Comparison of ENCODE assay signal across 1 cellular context in the genomic region with DNA sequence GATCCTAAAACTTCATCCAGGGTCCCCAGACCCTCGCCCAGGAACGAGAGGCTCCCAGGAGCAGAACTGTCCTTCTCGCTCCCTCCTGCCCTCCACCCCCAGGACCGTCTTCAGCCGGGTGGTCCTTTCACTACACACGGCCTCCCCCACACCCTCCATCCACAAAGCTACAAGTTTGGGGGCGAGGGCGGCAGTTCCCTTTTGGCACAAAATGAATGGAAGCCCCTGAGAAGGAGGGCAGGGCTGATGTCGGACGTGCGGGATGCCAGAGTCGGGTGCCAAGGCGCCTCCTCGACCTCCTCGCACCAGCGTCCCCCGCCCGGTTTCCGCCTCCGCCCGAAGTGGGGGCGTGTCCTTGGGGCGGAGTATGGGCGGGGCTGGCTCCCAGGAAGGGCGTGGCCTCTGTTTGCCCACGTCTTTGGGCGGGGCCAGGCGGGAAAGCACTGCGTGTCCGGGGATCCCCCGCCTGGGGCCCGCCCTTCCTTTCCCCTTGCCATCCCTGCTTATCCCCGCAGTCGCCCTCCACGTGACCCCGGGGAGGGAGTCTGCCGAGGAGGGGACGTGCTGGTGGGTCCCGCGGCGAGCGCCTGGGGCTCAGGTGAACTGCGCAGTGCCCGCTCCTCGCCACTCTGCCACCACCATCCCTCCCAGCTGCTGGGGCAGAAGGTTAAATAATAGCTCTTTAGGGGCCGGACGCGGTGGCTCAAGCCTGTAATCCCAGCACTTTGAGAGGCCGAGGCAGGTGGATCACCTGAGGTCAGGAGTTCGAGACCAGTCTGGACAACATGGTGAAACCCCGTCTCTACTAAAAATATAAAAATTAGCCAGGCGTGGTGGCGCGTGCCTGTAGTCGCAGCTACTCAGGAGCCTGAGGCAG.
TF ChIP-seq lines count a peak whose summit lies in the region.

No MANE protein-coding gene starts in this region.

TF ChIP-seq in neural cell, 6 proteins besides CTCF, POLR2A, EP300 and RAD21:
- no peak for TF ChIP-seq SMC3 (conservative IDR thresholded peaks at IDR 0.05; ENCODE audit: poor library complexity)
- TF ChIP-seq POLR2AphosphoS5 (IDR thresholded peaks at IDR 0.05) = peak; percentile 52
- TF ChIP-seq EZH2 (IDR thresholded peaks at IDR 0.05; ENCODE audit: borderline replicate concordance, insufficient read depth, low read length, poor library complexity, severe bottlenecking) = no peak
- TF ChIP-seq MXI1 (conservative IDR thresholded peaks at IDR 0.05; ENCODE audit: poor library complexity, severe bottlenecking) = peak; percentile 13
- TF ChIP-seq, protein P1, sequence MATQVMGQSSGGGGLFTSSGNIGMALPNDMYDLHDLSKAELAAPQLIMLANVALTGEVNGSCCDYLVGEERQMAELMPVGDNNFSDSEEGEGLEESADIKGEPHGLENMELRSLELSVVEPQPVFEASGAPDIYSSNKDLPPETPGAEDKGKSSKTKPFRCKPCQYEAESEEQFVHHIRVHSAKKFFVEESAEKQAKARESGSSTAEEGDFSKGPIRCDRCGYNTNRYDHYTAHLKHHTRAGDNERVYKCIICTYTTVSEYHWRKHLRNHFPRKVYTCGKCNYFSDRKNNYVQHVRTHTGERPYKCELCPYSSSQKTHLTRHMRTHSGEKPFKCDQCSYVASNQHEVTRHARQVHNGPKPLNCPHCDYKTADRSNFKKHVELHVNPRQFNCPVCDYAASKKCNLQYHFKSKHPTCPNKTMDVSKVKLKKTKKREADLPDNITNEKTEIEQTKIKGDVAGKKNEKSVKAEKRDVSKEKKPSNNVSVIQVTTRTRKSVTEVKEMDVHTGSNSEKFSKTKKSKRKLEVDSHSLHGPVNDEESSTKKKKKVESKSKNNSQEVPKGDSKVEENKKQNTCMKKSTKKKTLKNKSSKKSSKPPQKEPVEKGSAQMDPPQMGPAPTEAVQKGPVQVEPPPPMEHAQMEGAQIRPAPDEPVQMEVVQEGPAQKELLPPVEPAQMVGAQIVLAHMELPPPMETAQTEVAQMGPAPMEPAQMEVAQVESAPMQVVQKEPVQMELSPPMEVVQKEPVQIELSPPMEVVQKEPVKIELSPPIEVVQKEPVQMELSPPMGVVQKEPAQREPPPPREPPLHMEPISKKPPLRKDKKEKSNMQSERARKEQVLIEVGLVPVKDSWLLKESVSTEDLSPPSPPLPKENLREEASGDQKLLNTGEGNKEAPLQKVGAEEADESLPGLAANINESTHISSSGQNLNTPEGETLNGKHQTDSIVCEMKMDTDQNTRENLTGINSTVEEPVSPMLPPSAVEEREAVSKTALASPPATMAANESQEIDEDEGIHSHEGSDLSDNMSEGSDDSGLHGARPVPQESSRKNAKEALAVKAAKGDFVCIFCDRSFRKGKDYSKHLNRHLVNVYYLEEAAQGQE (IDR thresholded peaks at IDR 0.05; ENCODE audit: borderline replicate concordance) = no peak
- TF ChIP-seq TAF1 (IDR thresholded peaks at IDR 0.05; ENCODE audit: low read depth) = no peak
